ENCODE assay signal across 13 cellular contexts in genomic region chr12:93713800-93714199, GRCh38.
"Had no signal": no experiment of that assay in that cellular context is flagged by ENCODE, and none has a peak within 500 bp of the region (broad histone marks: within the 10 kb centered on the region; RNA-seq: fewer than 3 reads in every experiment).

No MANE protein-coding gene starts in this region.

- H3K36me3 ChIP-seq: brain microvascular endothelial cell had no signal

- H3K27me3 ChIP-seq: brain microvascular endothelial cell, tibial nerve had no signal

- H3K4me2 ChIP-seq: SK-N-SH had no signal

- H3K27ac ChIP-seq: brain microvascular endothelial cell had no signal

- H3K4me3 ChIP-seq: lung, skin epidermis, tibial nerve had no signal

- DNase-seq: activated B cell treated with CpG ODN at 0.5 μM for 24 hours; activated CD4-positive, alpha-beta T cell treated with anti-CD3 and anti-CD28 coated beads, Interleukin-2, amount 10 ng/mL, durations not matched to agents 24 days and 14 days; amygdala; brain microvascular endothelial cell; natural killer cell; SK-N-SH; stimulated activated CD4-positive, alpha-beta T cell treated with anti-CD3 and anti-CD28 coated beads, Interleukin-4, amount 100 ng/mL, for 4 hours; stimulated activated naive CD8-positive, alpha-beta T cell treated with anti-CD3 and anti-CD28 coated beads, Interleukin-15, amount 100 ng/mL, for 72 hours had no signal

- ATAC-seq: activated naive CD4-positive, alpha-beta T cell treated with anti-CD3 and anti-CD28 coated beads, Interleukin-2, amount 50 U/mL, for 72 hours; esophagus mucosa; natural killer cell; stimulated activated naive CD8-positive, alpha-beta T cell treated with anti-CD3 and anti-CD28 coated beads, Interleukin-15, amount 100 ng/mL, for 72 hours had no signal

- H3K9ac ChIP-seq: SK-N-SH had no signal
